Comparison of ENCODE assay signal across 31 cellular contexts in the genomic region with DNA sequence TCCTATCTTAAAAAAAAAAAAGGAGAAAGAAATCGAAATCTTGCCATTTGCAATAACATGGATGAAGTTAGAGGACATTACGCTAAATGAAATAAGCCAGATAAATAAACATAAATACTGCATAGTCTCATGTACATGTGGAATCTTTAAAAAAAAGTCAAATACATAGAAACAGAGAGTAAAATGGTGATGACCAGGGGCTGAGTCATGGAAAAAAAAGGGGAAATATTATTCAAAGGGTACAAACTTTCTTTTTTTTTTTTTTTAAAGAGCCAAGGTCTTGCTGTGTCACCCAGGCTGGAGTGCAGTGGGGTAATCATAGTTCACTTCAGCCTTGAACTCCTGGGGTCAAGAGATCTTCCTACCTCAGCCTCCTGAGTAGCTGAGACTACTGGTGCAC.
DNase-seq lines count a peak whose midpoint lies in the region; ATAC-seq and TF ChIP-seq lines count a peak whose summit lies in the region.
"Had no signal": no experiment of that assay in that cellular context is flagged by ENCODE, and none has a peak within 500 bp of the region (broad histone marks: within the 10 kb centered on the region; RNA-seq: fewer than 3 reads in every experiment).

No MANE protein-coding gene starts in this region.

- no peak overlapping the region for H3K4me3 Mint-ChIP-seq in MCF 10A (ENCODE audit: unreplicated experiment)
- no peak overlapping the region for H3K4me3 Mint-ChIP-seq in T-helper 17 cell
- H3K4me3 Mint-ChIP-seq: CD4-positive, CD25-positive, alpha-beta regulatory T cell; central memory CD8-positive, alpha-beta T cell; memory B cell had no signal

- H3K4me3 ChIP-seq in breast epithelium, result no peak overlapping the region
- H3K4me3 ChIP-seq in astrocyte of the spinal cord (ENCODE audit: low read depth, low read length), result no peak overlapping the region
- H3K4me3 ChIP-seq: esophagus squamous epithelium, left lung, thyroid gland, uterus had no signal

- H3K4me1 ChIP-seq in breast epithelium, result no peaks in the 10 kb centered on the region
- H3K4me1 ChIP-seq: esophagus squamous epithelium, left lung, thyroid gland, uterus had no signal

- intact Hi-C loops in MCF 10A (cut with micrococcal nuclease) (no loop called here), breast epithelium (cut with DNase I; ENCODE audit: low total_unique reads) (no loop called here)

- H3K27me3 ChIP-seq in breast epithelium, result no peaks in the 10 kb centered on the region
- H3K27me3 ChIP-seq: esophagus squamous epithelium, left lung, thyroid gland, uterus had no signal

- in situ Hi-C loops in astrocyte of the spinal cord (cut with HindIII; ENCODE audit: low sequenced_read_pairs), result no loop called here

- no peak overlapping the region for H3K27ac ChIP-seq in breast epithelium
- peak overlapping the region; percentile 22 for H3K27ac ChIP-seq in substantia nigra (ENCODE audit: low read depth, low read length, poor library complexity, severe bottlenecking)
- H3K27ac ChIP-seq: esophagus squamous epithelium, left lung, thyroid gland, uterus, WERI-Rb-1 had no signal

- TF ChIP-seq POLR2A in breast epithelium (IDR thresholded peaks at IDR 0.05), result no peak

- no peaks in the 10 kb centered on the region for H3K36me3 ChIP-seq in breast epithelium
- H3K36me3 ChIP-seq: esophagus squamous epithelium, left lung, thyroid gland, uterus, WERI-Rb-1 had no signal

- no peaks in the 10 kb centered on the region for H3K27me3 Mint-ChIP-seq in MCF 10A (ENCODE audit: insufficient read depth, unreplicated experiment)
- H3K27me3 Mint-ChIP-seq in T-helper 17 cell, result no peaks in the 10 kb centered on the region
- H3K27me3 Mint-ChIP-seq: CD4-positive, CD25-positive, alpha-beta regulatory T cell; central memory CD8-positive, alpha-beta T cell; memory B cell had no signal

- no TSS peak for BruUV-seq in MCF 10A (replicated peaks; lab: Mats Ljungman, UMichigan)

- CTCF ChIA-PET in MCF 10A (lab: Yijun Ruan, JAX), result no interaction called here

- DNase-seq in MCF 10A (ENCODE audit: unreplicated experiment) (peak; percentile 16), breast epithelium (ENCODE audit: low spot score in 2 of 2) (no peak), astrocyte of the spinal cord (ENCODE audit: low read depth, low spot score) (peak; percentile 48), fibroblast of peridontal ligament (ENCODE audit: extremely low read depth) (peak; percentile 40), substantia nigra (lab: John Stamatoyannopoulos, UW) (no peak), DMS53 treated with DMSO at 0.1 percent for 48 hours (lab: John Stamatoyannopoulos, UW; ENCODE audit: unreplicated experiment) (no peak), T-helper 17 cell (no peak)
- no peak for DNase-seq in activated T-cell treated with anti-CD3 and anti-CD28 coated beads, Interleukin-2, amount 50 U/mL, for 48 hours
- DNase-seq: activated CD4-positive, alpha-beta T cell treated with anti-CD3 and anti-CD28 coated beads for 4 hours; activated CD8-positive, alpha-beta memory T cell treated with anti-CD3 and anti-CD28 coated beads for 24 hours; activated effector memory CD4-positive, alpha-beta T cell treated with Interleukin-2 at 50 U/mL for 16 hours; activated T-cell treated with anti-CD3 and anti-CD28 coated beads for 4 hours; aorta; Calu3; CD4-positive, CD25-positive, alpha-beta regulatory T cell; DND-41; esophagus squamous epithelium; glutamatergic neuron; KG1; NCI-H774; small intestine; stimulated activated naive CD4-positive, alpha-beta T cell treated with Interleukin-2 at 50 U/mL for 16 hours; SW 1271; T-helper 9 cell; thyroid gland; uterus; WERI-Rb-1 had no signal

- peaks cover 31% of the 10 kb centered on the region for H3K9me3 Mint-ChIP-seq in MCF 10A (ENCODE audit: unreplicated experiment)

- no peak for ATAC-seq in T-helper 17 cell
- ATAC-seq: activated naive CD4-positive, alpha-beta T cell treated with anti-CD3 and anti-CD28 coated beads, Interleukin-2, amount 50 U/mL, for 72 hours; left lung had no signal

- POLR2A ChIA-PET in MCF 10A (lab: Yijun Ruan, JAX), result no interaction called here

- H3K9me3 ChIP-seq in breast epithelium (peaks cover 3 to 13% of the 10 kb centered on the region in 2 donors), T-helper 17 cell (ENCODE audit: control insufficient read depth, low read length, poor library complexity, severe bottlenecking) (no peaks in the 10 kb centered on the region)
- H3K9me3 ChIP-seq: thyroid gland had no signal

- no peak for TF ChIP-seq CTCF in MCF 10A (IDR thresholded peaks at IDR 0.05; ENCODE audit: unreplicated experiment)
- TF ChIP-seq CTCF in breast epithelium (IDR thresholded peaks at IDR 0.05), result no peak
- no peak for TF ChIP-seq CTCF in astrocyte of the spinal cord (IDR thresholded peaks at IDR 0.05; ENCODE audit: low read depth, low read length)

- no peaks in the 10 kb centered on the region for H3K36me3 Mint-ChIP-seq in MCF 10A (ENCODE audit: insufficient read depth, unreplicated experiment)
- H3K36me3 Mint-ChIP-seq in T-helper 17 cell (ENCODE audit: low read depth), result no peaks in the 10 kb centered on the region
- H3K36me3 Mint-ChIP-seq: activated naive CD4-positive, alpha-beta T cell treated with anti-CD3 and anti-CD28 coated beads, Interleukin-2, amount 50 U/mL, for 72 hours; CD4-positive, CD25-positive, alpha-beta regulatory T cell had no signal

- H3K4me1 Mint-ChIP-seq in MCF 10A (ENCODE audit: insufficient read depth, unreplicated experiment), result no peaks in the 10 kb centered on the region
- no peaks in the 10 kb centered on the region for H3K4me1 Mint-ChIP-seq in T-helper 17 cell
- H3K4me1 Mint-ChIP-seq: CD4-positive, CD25-positive, alpha-beta regulatory T cell; central memory CD8-positive, alpha-beta T cell had no signal

- H3K27ac Mint-ChIP-seq in MCF 10A (ENCODE audit: low read depth, unreplicated experiment) (no peak overlapping the region), T-helper 17 cell (no peak overlapping the region)
- H3K27ac Mint-ChIP-seq: activated naive CD4-positive, alpha-beta T cell treated with anti-CD3 and anti-CD28 coated beads, Interleukin-2, amount 50 U/mL, for 72 hours; memory B cell had no signal

Comparison
In these comparisons a context has a peak if more than half of its experiments do, and no peak if none do; other contexts are left out.
1. DNase-seq: peak in MCF 10A (single experiment), astrocyte of the spinal cord (single experiment) and fibroblast of peridontal ligament (single experiment); none in breast epithelium (0 of 2), substantia nigra (0 of 49), DMS53 treated with DMSO at 0.1 percent for 48 hours (single experiment), activated T-cell treated with anti-CD3 and anti-CD28 coated beads, Interleukin-2, amount 50 U/mL, for 48 hours (0 of 2) and T-helper 17 cell (0 of 3).